In genomic region chr16:88432174-88432573, GRCh38 we compare ENCODE assay signal across 15 cellular contexts.
"Had no signal": no experiment of that assay in that cellular context is flagged by ENCODE, and none has a peak within 500 bp of the region (broad histone marks: within the 10 kb centered on the region; RNA-seq: fewer than 3 reads in every experiment).

No MANE protein-coding gene starts in this region.

- H3K27ac Mint-ChIP-seq: activated naive CD8-positive, alpha-beta T cell treated with anti-CD3 and anti-CD28 coated beads, Interleukin-2, amount 10 ng/mL, durations not matched to agents 7 days and 5 days; nephron progenitor cell; stimulated activated naive CD8-positive, alpha-beta T cell treated with anti-CD3 and anti-CD28 coated beads, Interleukin-15, Interleukin-2, amounts not matched to agents 100 ng/mL and 50 ng/mL, for 24 hours had no signal

- H3K4me3 Mint-ChIP-seq: nephron progenitor cell had no signal

- H3K9me3 ChIP-seq: sigmoid colon, upper lobe of right lung had no signal

- H3K9me3 Mint-ChIP-seq: activated B cell treated with CpG ODN at 0.5 μM for 24 hours; activated naive CD8-positive, alpha-beta T cell treated with anti-CD3 and anti-CD28 coated beads, Interleukin-2, amount 10 ng/mL, durations not matched to agents 7 days and 5 days; nephron progenitor cell; stimulated activated naive CD8-positive, alpha-beta T cell treated with anti-CD3 and anti-CD28 coated beads, Interleukin-15, Interleukin-2, amounts not matched to agents 100 ng/mL and 50 ng/mL, for 24 hours had no signal

- FAIRE-seq: endothelial cell of umbilical vein, TTC549 had no signal

- H3K4me3 ChIP-seq: lung, sigmoid colon, upper lobe of right lung had no signal

- H3K27me3 Mint-ChIP-seq: activated B cell treated with CpG ODN at 0.5 μM for 24 hours; activated naive CD8-positive, alpha-beta T cell treated with anti-CD3 and anti-CD28 coated beads, Interleukin-2, amount 10 ng/mL, durations not matched to agents 7 days and 5 days; stimulated activated naive CD8-positive, alpha-beta T cell treated with anti-CD3 and anti-CD28 coated beads, Interleukin-15, Interleukin-2, amounts not matched to agents 100 ng/mL and 50 ng/mL, for 24 hours had no signal

- H3K4me1 ChIP-seq: foreskin keratinocyte had no signal

- H3K36me3 ChIP-seq: sigmoid colon, upper lobe of right lung had no signal

- ATAC-seq: foreskin keratinocyte, left colon, SK-N-SH treated with all-trans-retinoic acid at 6 μM for 48 hours, upper lobe of right lung had no signal

- H3K36me3 Mint-ChIP-seq: activated naive CD8-positive, alpha-beta T cell treated with anti-CD3 and anti-CD28 coated beads, Interleukin-2, amount 10 ng/mL, durations not matched to agents 7 days and 5 days had no signal

- DNase-seq: activated B cell treated with CpG ODN at 0.5 μM for 24 hours; activated naive CD8-positive, alpha-beta T cell treated with anti-CD3 and anti-CD28 coated beads, Interleukin-2, amount 10 ng/mL, durations not matched to agents 7 days and 5 days; aorta; foreskin keratinocyte; left colon; nephron progenitor cell; sigmoid colon; stimulated activated CD4-positive, alpha-beta T cell treated with anti-CD3 and anti-CD28 coated beads, Interleukin-2, amount 100 ng/mL, for 24 hours; T-helper 2 cell; upper lobe of right lung had no signal

- H3K27ac ChIP-seq: foreskin keratinocyte, sigmoid colon, upper lobe of right lung had no signal
